ENCODE assay signal across 22 cellular contexts in genomic region chr11:2726964-2727363, GRCh38. TPM values are rescaled to one million over a fixed set of nuclear protein-coding genes. Genes with fewer than 3 reads are reported as not detected.
DNase-seq lines count a peak whose midpoint lies in the region; ATAC-seq, FAIRE-seq and TF ChIP-seq lines count a peak whose summit lies in the region.
"Had no signal": no experiment of that assay in that cellular context is flagged by ENCODE, and none has a peak within 500 bp of the region (broad histone marks: within the 10 kb centered on the region; RNA-seq: fewer than 3 reads in every experiment).

No MANE protein-coding gene starts in this region.

- no peak overlapping the region for H2BK5ac ChIP-seq in mesenchymal stem cell (ENCODE audit: low read depth, low read length, poor library complexity, severe bottlenecking)

- H3K27me3 ChIP-seq in dorsolateral prefrontal cortex (no peaks in the 10 kb centered on the region), mesenchymal stem cell (ENCODE audit: control insufficient read depth in 1 of 2, insufficient read depth in 1 of 2, low read length in 2 of 2) (peaks cover 0 to 22% of the 10 kb centered on the region in 2 experiments), pancreas (no peaks in the 10 kb centered on the region)
- H3K27me3 ChIP-seq: BE2C had no signal

- TF ChIP-seq CTCF in dorsolateral prefrontal cortex (IDR thresholded peaks at IDR 0.05 in 54 of 56, conservative IDR thresholded peaks at IDR 0.05 in 2 of 56; ENCODE audit: low read depth in 1 of 56, partially characterized antibody in 56 of 56), result no peak
- TF ChIP-seq CTCF in pancreas (IDR thresholded peaks at IDR 0.05), result no peak
- no peak for TF ChIP-seq CTCF in GM13977 (IDR thresholded peaks at IDR 0.05; ENCODE audit: extremely low read depth, insufficient read depth, missing control alignments)
- no peak for TF ChIP-seq CTCF in foreskin fibroblast (IDR thresholded peaks at IDR 0.05; ENCODE audit: low read depth, low read length)

- no peak overlapping the region for H4K8ac ChIP-seq in mesenchymal stem cell (ENCODE audit: low read length)

- H3K4me3 ChIP-seq in dorsolateral prefrontal cortex (no peak overlapping the region), mesenchymal stem cell (ENCODE audit: insufficient read depth in 1 of 2, low read depth in 1 of 2, low read length in 2 of 2) (no peak overlapping the region), pancreas (no peak overlapping the region), foreskin fibroblast (ENCODE audit: low read depth in 1 of 2, low read length in 2 of 2) (no peak overlapping the region)

- peak overlapping the region in 1 of 2 experiments; percentile 49 for H3K14ac ChIP-seq in mesenchymal stem cell (ENCODE audit: low read length in 2 of 2)

- in situ Hi-C loops in GM13977 (cut with MboI; ENCODE audit: low pct_unique_long_range_greater_than_20kb, low sequenced_read_pairs, unreplicated experiment), result no loop called here

- H3K4ac ChIP-seq in mesenchymal stem cell (ENCODE audit: low read depth in 1 of 2, low read length in 2 of 2), result no peak overlapping the region

- DNase-seq in HTR-8/SVneo (ENCODE audit: insufficient read length, low spot score) (no peak), dorsolateral prefrontal cortex (no peak), mesenchymal stem cell (no peak), pancreas (no peak), GM13977 (ENCODE audit: low spot score) (no peak), foreskin fibroblast (no peak), C1 segment of cervical spinal cord (lab: John Stamatoyannopoulos, UW) (no peak), DMS53 (lab: John Stamatoyannopoulos, UW) (no peak)
- DNase-seq: BE2C; CD4-positive, alpha-beta T cell; DMS153; H9; IMR-90; NCI-H1417 treated with DMSO at 0.1 percent for 48 hours; NCI-H1930; NCI-H2171; NCI-H526; PC-3; RPMI8226; SHP77 treated with DMSO at 0.1 percent for 48 hours had no signal

- H2BK12ac ChIP-seq in mesenchymal stem cell (ENCODE audit: low read length in 2 of 2), result no peak overlapping the region

- 93% methylated on average over 4 of the region's 4 CpGs for WGBS in mesenchymal stem cell
- WGBS in pancreas, 2 donors, result 95 to 96% methylated on average over 4 of the region's 4 CpGs

- no peaks in the 10 kb centered on the region for H3K79me1 ChIP-seq in mesenchymal stem cell (replicated peaks; ENCODE audit: low read length, poor library complexity, severe bottlenecking)

- no peak overlapping the region for H4K91ac ChIP-seq in mesenchymal stem cell (ENCODE audit: low read length)

- H3K23ac ChIP-seq in mesenchymal stem cell (ENCODE audit: low read length in 2 of 2), result no peak overlapping the region

- no peak overlapping the region for H3K18ac ChIP-seq in mesenchymal stem cell (ENCODE audit: low read depth in 1 of 2, low read length in 2 of 2)

- peak; percentile 68 for FAIRE-seq in HTR-8/SVneo (lab: Jason Lieb, UNC)
- no peak for FAIRE-seq in pancreas (lab: Jason Lieb, UNC)
- FAIRE-seq: A204.1, GM12891 had no signal

- no peak overlapping the region for H2AFZ ChIP-seq in mesenchymal stem cell (ENCODE audit: low read depth, low read length)

- H3K4me2 ChIP-seq in mesenchymal stem cell (ENCODE audit: low read length, poor library complexity, severe bottlenecking), result no peak overlapping the region

- H3K4me1 ChIP-seq in mesenchymal stem cell (ENCODE audit: control insufficient read depth, insufficient read depth, low read depth, low read length) (peaks cover 43% of the 10 kb centered on the region), pancreas (peaks cover 0 to 10% (median 9%) of the 10 kb centered on the region in 3 donors)

- no peak for ATAC-seq in pancreas
- ATAC-seq: PC-3 had no signal

- H2BK15ac ChIP-seq in mesenchymal stem cell (ENCODE audit: low read depth, poor library complexity, severe bottlenecking), result no peak overlapping the region

- H2BK120ac ChIP-seq in mesenchymal stem cell (ENCODE audit: low read depth, low read length), result no peak overlapping the region

- H3K36me3 ChIP-seq in mesenchymal stem cell (ENCODE audit: control insufficient read depth in 1 of 2, insufficient read depth in 2 of 2, low read depth in 1 of 2, low read length in 2 of 2) (no peaks in the 10 kb centered on the region), pancreas (no peaks in the 10 kb centered on the region)
- H3K36me3 ChIP-seq: BE2C had no signal

- H3K9me3 ChIP-seq in mesenchymal stem cell (ENCODE audit: control insufficient read depth, low read length) (peaks cover 9% of the 10 kb centered on the region), pancreas (no peaks in the 10 kb centered on the region)
- H3K9me3 ChIP-seq: BE2C had no signal

- peak overlapping the region; percentile 92 for H2AK5ac ChIP-seq in mesenchymal stem cell (ENCODE audit: low read length, severe bottlenecking)

- H3K9ac ChIP-seq in mesenchymal stem cell (ENCODE audit: low read length), result no peak overlapping the region

- intact Hi-C loops in dorsolateral prefrontal cortex (cut with DNase I) (loop anchor here in 1 of 2 donors (10.0 kb wide), 1 partner anchor 162 kb away; no protein-coding TSS in a partner anchor), pancreas (cut with DNase I) (no loop called here)

- peak overlapping the region in 38 of 59 donors; percentile 92 to 100 (median 97) for H3K27ac ChIP-seq in dorsolateral prefrontal cortex
- no peak overlapping the region for H3K27ac ChIP-seq in mesenchymal stem cell (ENCODE audit: low read length, poor library complexity, severe bottlenecking)
- H3K27ac ChIP-seq in pancreas, result peak overlapping the region; percentile 69 to 79 (median 74)

RNA-seq across cellular contexts. Expression of gene KCNQ1OT1, which starts 27.2 kb away (rescaled TPM):
- 1 to 10 TPM; 2.4 to 9.8 (median 4.7) TPM for total RNA-seq in dorsolateral prefrontal cortex
- 0.08 TPM for polyA plus RNA-seq in mesenchymal stem cell (2013, experiment 1 of 2)
- 0.05 TPM for polyA plus RNA-seq in mesenchymal stem cell (2013, experiment 2 of 2)
- 1 to 10 TPM in 4 of 6 donors, under 1 TPM in 2; 0.79 to 1.9 (median 1.5) TPM for total RNA-seq in pancreas
- polyA plus RNA-seq in pancreas, result 1 to 10 TPM in 1 of 2 donors, under 1 TPM in 1; 0.31 to 1.4 TPM
